In genomic region chr4:576991-577498, GRCh38 we compare ENCODE assay signal across 1 cellular context.
A peak's percentile ranks its signal among the peaks of the same experiment; 100 is the strongest.
TF ChIP-seq lines count a peak whose summit lies in the region.

No MANE protein-coding gene starts in this region.

TF ChIP-seq in HEK293, 187 proteins besides CTCF, POLR2A, EP300 and RAD21 (continued from another document):
- TF ChIP-seq KLF17 (tag by site-specific recombination; IDR thresholded peaks at IDR 0.05) (peak; percentile 30; the same call in 1 of the 2 replicates), ZNF10 (tag by site-specific recombination; IDR thresholded peaks at IDR 0.05) (peak; percentile 37; the same call in 1 of the 2 replicates), ZBTB26 (tag by site-specific recombination; optimal IDR thresholded peaks at IDR 0.05) (peak; percentile 75), WT1 (tag by site-specific recombination; IDR thresholded peaks at IDR 0.05) (peak; percentile 9; the same call in 1 of the 2 replicates), GLI4 (tag by site-specific recombination; IDR thresholded peaks at IDR 0.05) (0 out of 2 replicates have a peak, but pooled peaks have one; percentile 20), PBX3 (CRISPR knock-in tag; IDR thresholded peaks at IDR 0.05) (no peak), KLF8 (tag by site-specific recombination; IDR thresholded peaks at IDR 0.05) (peak; percentile 12; the same call in 1 of the 2 replicates), ZBTB20 (tag by site-specific recombination; IDR thresholded peaks at IDR 0.05) (no peak), SP2 (tag by site-specific recombination; IDR thresholded peaks at IDR 0.05) (peak; percentile 7; the same call in 1 of the 2 replicates), ZBTB17 (tag by site-specific recombination; IDR thresholded peaks at IDR 0.05) (0 out of 2 replicates have a peak, but pooled peaks have one; percentile 20), ZSCAN4 (tag by site-specific recombination; IDR thresholded peaks at IDR 0.05) (peak; percentile 91), GLIS2 (tag by site-specific recombination; IDR thresholded peaks at IDR 0.05) (peak; percentile 60; the same call in 1 of the 2 replicates), ZNF580 (tag by site-specific recombination; IDR thresholded peaks at IDR 0.05) (no peak)
